21 cellular contexts compared by ENCODE assay signal in the genomic region with DNA sequence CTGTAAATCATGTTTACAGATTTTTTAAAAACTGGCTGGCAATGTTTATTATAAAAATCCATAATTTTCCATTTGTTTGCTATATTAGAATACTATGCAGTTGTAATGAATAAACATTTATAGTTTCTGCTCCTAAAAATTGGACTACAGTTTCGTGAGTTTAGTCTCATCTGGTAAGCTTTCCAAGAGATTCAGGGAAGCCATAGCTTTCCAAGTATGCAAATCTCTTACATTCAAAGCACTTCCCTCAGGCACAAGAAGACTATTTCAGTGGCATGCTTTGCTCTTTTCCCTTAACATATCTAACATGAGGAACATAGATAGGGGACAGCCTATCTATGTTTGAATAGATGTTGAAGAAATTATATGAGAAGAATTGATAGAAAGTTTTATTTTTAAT.
DNase-seq lines count a peak whose midpoint lies in the region; ATAC-seq, FAIRE-seq and TF ChIP-seq lines count a peak whose summit lies in the region.
"Had no signal": no experiment of that assay in that cellular context is flagged by ENCODE, and none has a peak within 500 bp of the region (broad histone marks: within the 10 kb centered on the region; RNA-seq: fewer than 3 reads in every experiment).

No MANE protein-coding gene starts in this region.

- H3K27ac ChIP-seq in GM23248 (no peak overlapping the region), hepatocyte (peak overlapping the region; percentile 33), pancreas (peak overlapping the region in 1 of 4 donors; percentile 20)
- H3K27ac ChIP-seq: KMS-11, tibial nerve had no signal

- peaks cover 19% of the 10 kb centered on the region for H3K4me1 ChIP-seq in GM23248 (ENCODE audit: insufficient read depth)
- peaks cover 21% of the 10 kb centered on the region for H3K4me1 ChIP-seq in hepatocyte (ENCODE audit: insufficient read depth)
- H3K4me1 ChIP-seq in pancreas, result peaks cover 0 to 31% (median 19%) of the 10 kb centered on the region in 3 donors

- H3K4me3 ChIP-seq in GM23248 (no peak overlapping the region), hepatocyte (no peak overlapping the region), pancreas (no peak overlapping the region)
- H3K4me3 ChIP-seq: HAP-1, lung, tibial nerve had no signal

- H3K79me2 ChIP-seq in GM23248 (ENCODE audit: insufficient read depth) (peaks cover 66% of the 10 kb centered on the region), hepatocyte (peaks cover 99% of the 10 kb centered on the region)

- no peak overlapping the region for H2AFZ ChIP-seq in GM23248
- H2AFZ ChIP-seq in hepatocyte, result no peak overlapping the region

- peak overlapping the region; percentile 54 for H3K4me2 ChIP-seq in GM23248 (ENCODE audit: unreplicated experiment)
- peak overlapping the region; percentile 47 for H3K4me2 ChIP-seq in hepatocyte
- H3K4me2 ChIP-seq: KMS-11 had no signal

- no peaks in the 10 kb centered on the region for H4K20me1 ChIP-seq in GM23248 (ENCODE audit: insufficient read depth)
- peaks cover 41% of the 10 kb centered on the region for H4K20me1 ChIP-seq in hepatocyte (ENCODE audit: insufficient read depth, poor library complexity, severe bottlenecking)

- H3F3A ChIP-seq in GM23248 (ENCODE audit: insufficient read depth), result peaks cover 17% of the 10 kb centered on the region

- DNase-seq in GM23248 (no peak), NCI-H446 treated with DMSO at 0.1 percent for 48 hours (lab: John Stamatoyannopoulos, UW) (peak; percentile 46), hepatocyte (ENCODE audit: low spot score) (no peak), pancreas (no peak), NCI-H748 treated with DMSO at 0.1 percent for 48 hours (lab: John Stamatoyannopoulos, UW) (no peak), H4 (ENCODE audit: low spot score) (no peak)
- DNase-seq: activated CD4-positive, CD25-positive, alpha-beta regulatory T cell treated with anti-CD3 and anti-CD28 coated beads, Interleukin-2, amount 50 U/mL, for 72 hours; activated CD8-positive, alpha-beta T cell treated with anti-CD3 and anti-CD28 coated beads, Interleukin-2, amount 10 ng/mL, durations not matched to agents 7 days and 5 days; activated naive CD4-positive, alpha-beta T cell treated with anti-CD3 and anti-CD28 coated beads, Interleukin-2, amount 10 ng/mL, durations not matched to agents 7 days and 5 days; activated T-cell treated with anti-CD3 and anti-CD28 coated beads, Interleukin-2, amount 50 U/mL, for 24 hours; anterior cingulate cortex; DMS79; effector CD8-positive, alpha-beta T cell; NCI-H2227 treated with DMSO at 0.1 percent for 48 hours had no signal

- no peaks in the 10 kb centered on the region for H3K27me3 ChIP-seq in GM23248 (replicated peaks; ENCODE audit: insufficient read depth)
- no peaks in the 10 kb centered on the region for H3K27me3 ChIP-seq in hepatocyte
- H3K27me3 ChIP-seq in pancreas, result no peaks in the 10 kb centered on the region
- H3K27me3 ChIP-seq: tibial nerve had no signal

- ATAC-seq in pancreas, result peak in 3 of 4 donors; percentile 32 to 47 (median 32)
- ATAC-seq in HG03342 (IDR thresholded peaks at IDR 0.05; ENCODE audit: unreplicated experiment), result no peak
- ATAC-seq: activated CD8-positive, alpha-beta T cell treated with anti-CD3 and anti-CD28 coated beads, Interleukin-2, amount 10 ng/mL, durations not matched to agents 7 days and 5 days; stimulated activated memory B cell treated with anti-CD40 and anti-IgM and Interleukin-4, amounts not matched to agents 10 μg/mL and 1 μg/mL and 100 μg/mL, for 72 hours had no signal

- H3K9me2 ChIP-seq in GM23248 (ENCODE audit: insufficient read depth) (no peaks in the 10 kb centered on the region), hepatocyte (replicated peaks; ENCODE audit: insufficient read depth) (no peaks in the 10 kb centered on the region)

- H3K36me3 ChIP-seq in GM23248 (ENCODE audit: low read depth), result 0 out of 2 replicates have a peak, but pooled peaks cover 4% of the 10 kb centered on the region
- H3K36me3 ChIP-seq in hepatocyte (replicated peaks; ENCODE audit: insufficient read depth, low read depth), result no peaks in the 10 kb centered on the region
- no peaks in the 10 kb centered on the region for H3K36me3 ChIP-seq in pancreas
- H3K36me3 ChIP-seq: HAP-1, tibial nerve had no signal

- 89 to 93% methylated on average over 1 of the region's 1 CpG for WGBS in GM23248 (ENCODE audit: low coverage in 1 of 2, low lambda C conversion rate in 2 of 2, missing lambda C conversion rate in 2 of 2), 2 experiments
- WGBS in hepatocyte (ENCODE audit: low lambda C conversion rate, missing lambda C conversion rate), result 58% methylated on average over 1 of the region's 1 CpG
- 17 to 28% methylated on average over 1 of the region's 1 CpG for WGBS in pancreas, 2 donors

- TF ChIP-seq CTCF in hepatocyte (IDR thresholded peaks at IDR 0.05; ENCODE audit: poor library complexity) (no peak), pancreas (IDR thresholded peaks at IDR 0.05) (no peak)

- in situ Hi-C loops in GM23248 (cut with MboI), result no loop called here

- H3K9ac ChIP-seq in GM23248, result no peak overlapping the region
- H3K9ac ChIP-seq: KMS-11 had no signal

- H3K9me3 ChIP-seq in GM23248 (ENCODE audit: low read depth), result no peaks in the 10 kb centered on the region
- H3K9me3 ChIP-seq in hepatocyte (ENCODE audit: low read depth), result no peaks in the 10 kb centered on the region
- no peaks in the 10 kb centered on the region for H3K9me3 ChIP-seq in pancreas
- H3K9me3 ChIP-seq: HAP-1, tibial nerve had no signal

- peak; percentile 29 for FAIRE-seq in pancreas (lab: Jason Lieb, UNC)
- FAIRE-seq: GM12892 had no signal

- intact Hi-C loops in pancreas (cut with DNase I), result no loop called here
